In the genomic region with DNA sequence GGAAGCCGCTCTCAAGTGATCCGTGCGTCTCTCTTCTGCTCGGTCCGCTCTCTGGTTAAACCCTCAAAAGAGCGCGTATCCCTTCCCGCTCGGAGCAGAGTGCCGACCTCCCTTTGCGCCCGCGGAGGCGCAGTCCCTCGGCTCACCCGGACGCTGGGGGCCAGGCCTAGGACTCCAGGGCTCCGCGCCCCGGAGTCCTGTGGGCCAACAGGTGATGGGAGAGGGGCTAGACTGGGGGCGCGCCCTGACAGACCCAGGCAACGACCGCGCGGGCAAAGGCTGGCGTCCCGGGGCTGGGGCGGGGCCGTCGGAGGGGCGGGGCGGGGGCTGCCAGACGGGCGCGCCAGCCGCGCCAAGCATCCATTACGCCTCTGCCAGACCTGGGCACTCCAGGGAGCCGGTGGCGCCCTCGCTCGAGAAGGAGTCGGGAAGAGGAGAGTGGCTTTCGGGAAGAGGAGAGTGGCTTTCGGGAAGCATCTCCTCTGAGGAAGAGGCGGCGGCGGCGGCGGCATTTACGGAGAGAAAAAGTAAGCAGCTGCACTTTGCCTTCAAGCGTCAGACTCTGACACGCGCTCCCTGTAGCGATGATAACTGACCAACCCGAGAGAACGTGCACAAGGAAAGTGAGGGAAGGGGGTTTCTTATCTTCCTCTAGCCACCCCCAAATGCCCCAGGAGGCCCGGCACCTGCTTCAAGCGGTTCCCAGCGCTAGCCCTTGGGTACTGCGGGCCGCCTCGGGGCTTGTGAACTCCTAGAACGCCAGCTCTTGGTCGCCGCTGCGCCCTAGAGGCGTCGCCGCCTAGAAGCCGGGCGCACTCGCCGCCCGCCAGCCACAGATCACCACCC, we compare ENCODE assay signal across 1 cellular context.
TF ChIP-seq lines count a peak whose summit lies in the region.

No MANE protein-coding gene starts in this region.

TF ChIP-seq in HepG2, 621 proteins besides CTCF, POLR2A, EP300 and RAD21 (continued from another document):
- TF ChIP-seq, protein P1, sequence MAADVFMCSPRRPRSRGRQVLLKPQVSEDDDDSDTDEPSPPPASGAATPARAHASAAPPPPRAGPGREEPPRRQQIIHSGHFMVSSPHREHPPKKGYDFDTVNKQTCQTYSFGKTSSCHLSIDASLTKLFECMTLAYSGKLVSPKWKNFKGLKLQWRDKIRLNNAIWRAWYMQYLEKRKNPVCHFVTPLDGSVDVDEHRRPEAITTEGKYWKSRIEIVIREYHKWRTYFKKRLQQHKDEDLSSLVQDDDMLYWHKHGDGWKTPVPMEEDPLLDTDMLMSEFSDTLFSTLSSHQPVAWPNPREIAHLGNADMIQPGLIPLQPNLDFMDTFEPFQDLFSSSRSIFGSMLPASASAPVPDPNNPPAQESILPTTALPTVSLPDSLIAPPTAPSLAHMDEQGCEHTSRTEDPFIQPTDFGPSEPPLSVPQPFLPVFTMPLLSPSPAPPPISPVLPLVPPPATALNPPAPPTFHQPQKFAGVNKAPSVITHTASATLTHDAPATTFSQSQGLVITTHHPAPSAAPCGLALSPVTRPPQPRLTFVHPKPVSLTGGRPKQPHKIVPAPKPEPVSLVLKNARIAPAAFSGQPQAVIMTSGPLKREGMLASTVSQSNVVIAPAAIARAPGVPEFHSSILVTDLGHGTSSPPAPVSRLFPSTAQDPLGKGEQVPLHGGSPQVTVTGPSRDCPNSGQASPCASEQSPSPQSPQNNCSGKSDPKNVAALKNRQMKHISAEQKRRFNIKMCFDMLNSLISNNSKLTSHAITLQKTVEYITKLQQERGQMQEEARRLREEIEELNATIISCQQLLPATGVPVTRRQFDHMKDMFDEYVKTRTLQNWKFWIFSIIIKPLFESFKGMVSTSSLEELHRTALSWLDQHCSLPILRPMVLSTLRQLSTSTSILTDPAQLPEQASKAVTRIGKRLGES (CRISPR knock-in tag; IDR thresholded peaks at IDR 0.05; ENCODE audit: borderline replicate concordance) = no peak
- no peak for TF ChIP-seq STAG1 (CRISPR knock-in tag; IDR thresholded peaks at IDR 0.05)
- no peak for TF ChIP-seq ZNF672 (CRISPR knock-in tag; IDR thresholded peaks at IDR 0.05)
- TF ChIP-seq ZNF75D (CRISPR knock-in tag; IDR thresholded peaks at IDR 0.05; ENCODE audit: borderline replicate concordance) = no peak
- TF ChIP-seq ZNF143 (CRISPR knock-in tag; IDR thresholded peaks at IDR 0.05) = no peak
- TF ChIP-seq, protein P2, sequence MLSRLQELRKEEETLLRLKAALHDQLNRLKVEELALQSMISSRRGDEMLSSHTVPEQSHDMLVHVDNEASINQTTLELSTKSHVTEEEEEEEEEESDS (CRISPR knock-in tag; IDR thresholded peaks at IDR 0.05; ENCODE audit: borderline replicate concordance) = no peak
- TF ChIP-seq, protein P3, sequence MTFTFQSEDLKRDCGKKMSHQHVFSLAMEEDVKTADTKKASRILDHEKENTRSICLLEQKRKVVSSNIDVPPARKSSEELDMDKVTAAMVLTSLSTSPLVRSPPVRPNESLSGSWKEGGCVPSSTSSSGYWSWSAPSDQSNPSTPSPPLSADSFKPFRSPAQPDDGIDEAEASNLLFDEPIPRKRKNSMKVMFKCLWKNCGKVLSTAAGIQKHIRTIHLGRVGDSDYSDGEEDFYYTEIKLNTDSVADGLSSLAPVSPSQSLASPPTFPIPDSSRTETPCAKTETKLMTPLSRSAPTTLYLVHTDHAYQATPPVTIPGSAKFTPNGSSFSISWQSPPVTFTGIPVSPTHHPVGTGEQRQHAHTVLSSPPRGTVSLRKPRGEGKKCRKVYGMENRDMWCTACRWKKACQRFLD (CRISPR knock-in tag; IDR thresholded peaks at IDR 0.05; ENCODE audit: borderline replicate concordance) = no peak
- TF ChIP-seq HIVEP1 (CRISPR knock-in tag; IDR thresholded peaks at IDR 0.05) = no peak
- no peak for TF ChIP-seq NFYC (CRISPR knock-in tag; IDR thresholded peaks at IDR 0.05)
- TF ChIP-seq, protein P4, sequence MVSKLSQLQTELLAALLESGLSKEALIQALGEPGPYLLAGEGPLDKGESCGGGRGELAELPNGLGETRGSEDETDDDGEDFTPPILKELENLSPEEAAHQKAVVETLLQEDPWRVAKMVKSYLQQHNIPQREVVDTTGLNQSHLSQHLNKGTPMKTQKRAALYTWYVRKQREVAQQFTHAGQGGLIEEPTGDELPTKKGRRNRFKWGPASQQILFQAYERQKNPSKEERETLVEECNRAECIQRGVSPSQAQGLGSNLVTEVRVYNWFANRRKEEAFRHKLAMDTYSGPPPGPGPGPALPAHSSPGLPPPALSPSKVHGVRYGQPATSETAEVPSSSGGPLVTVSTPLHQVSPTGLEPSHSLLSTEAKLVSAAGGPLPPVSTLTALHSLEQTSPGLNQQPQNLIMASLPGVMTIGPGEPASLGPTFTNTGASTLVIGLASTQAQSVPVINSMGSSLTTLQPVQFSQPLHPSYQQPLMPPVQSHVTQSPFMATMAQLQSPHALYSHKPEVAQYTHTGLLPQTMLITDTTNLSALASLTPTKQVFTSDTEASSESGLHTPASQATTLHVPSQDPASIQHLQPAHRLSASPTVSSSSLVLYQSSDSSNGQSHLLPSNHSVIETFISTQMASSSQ (IDR thresholded peaks at IDR 0.05; ENCODE audit: low read depth) = no peak
- TF ChIP-seq, protein P4 (CRISPR knock-in tag; IDR thresholded peaks at IDR 0.05; ENCODE audit: borderline replicate concordance) = no peak
TF ChIP-seq in HepG2: peak in this region for 0.
